ENCODE assay signal across 23 cellular contexts in the genomic region with DNA sequence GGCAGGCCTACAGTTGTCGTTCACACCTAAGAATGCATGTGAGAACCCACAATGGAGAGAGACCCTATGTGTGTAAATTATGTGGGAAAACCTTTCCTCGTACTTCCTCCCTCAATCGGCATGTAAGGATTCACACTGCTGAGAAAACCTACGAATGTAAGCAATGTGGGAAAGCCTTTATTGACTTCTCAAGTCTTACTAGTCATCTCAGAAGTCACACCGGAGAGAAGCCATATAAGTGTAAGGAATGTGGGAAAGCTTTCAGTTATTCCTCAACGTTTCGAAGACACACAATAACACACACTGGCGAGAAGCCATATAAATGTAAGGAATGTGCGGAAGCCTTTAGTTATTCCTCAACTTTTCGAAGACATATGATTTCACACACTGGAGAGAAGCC. TPM values are rescaled to one million over a fixed set of nuclear protein-coding genes. Genes with fewer than 3 reads are reported as not detected.
A peak's percentile ranks its signal among the peaks of the same experiment; 100 is the strongest.
DNase-seq lines count a peak whose midpoint lies in the region; FAIRE-seq and TF ChIP-seq lines count a peak whose summit lies in the region.
"Had no signal": no experiment of that assay in that cellular context is flagged by ENCODE, and none has a peak within 500 bp of the region (broad histone marks: within the 10 kb centered on the region; RNA-seq: fewer than 3 reads in every experiment).

No MANE protein-coding gene starts in this region.

- H3K9me3 Mint-ChIP-seq in progenitor cell of endocrine pancreas (ENCODE audit: low read depth) (peaks cover 54% of the 10 kb centered on the region), osteocyte (ENCODE audit: unreplicated experiment) (peaks cover 48% of the 10 kb centered on the region)

- no peak overlapping the region for H2BK120ac ChIP-seq in H1 (replicated peaks; ENCODE audit: low read depth, low read length)

- no peak overlapping the region for H2AK5ac ChIP-seq in H1 (ENCODE audit: low read depth, low read length)

- H3K4me2 ChIP-seq in H1 (ENCODE audit: insufficient read depth in 1 of 2, low read depth in 2 of 2, low read length in 2 of 2): no peak overlapping the region

- no peak overlapping the region for H2BK5ac ChIP-seq in H1 (ENCODE audit: low read depth, low read length)

- WGBS in H1 (ENCODE audit: extremely low coverage in 1 of 2, insufficient coverage in 1 of 2, insufficient read length in 1 of 2, insufficient replicate concordance in 2 of 2, low coverage in 1 of 2, low lambda C conversion rate in 2 of 2, missing lambda C conversion rate in 1 of 2), 2 experiments: 91% methylated on average over 10 of the region's 10 CpGs; no CpG with 5 or more reads in 1 of the 2 experiments

- no peak overlapping the region for H2AFZ ChIP-seq in H1 (ENCODE audit: low read length)
- H2AFZ ChIP-seq: GM23248 had no signal

- H2BK20ac ChIP-seq in H1 (ENCODE audit: low read length): no peak overlapping the region

- no peak overlapping the region for H2BK12ac ChIP-seq in H1 (ENCODE audit: low read depth, low read length)

- no peak overlapping the region for H3K4me3 Mint-ChIP-seq in progenitor cell of endocrine pancreas (ENCODE audit: low read depth)
- no peak overlapping the region for H3K4me3 Mint-ChIP-seq in osteocyte (ENCODE audit: unreplicated experiment)
- H3K4me3 Mint-ChIP-seq: CD4-positive, alpha-beta T cell had no signal

- TF ChIP-seq POLR2A in H1 (IDR thresholded peaks at IDR 0.05; ENCODE audit: control extremely low read depth in 1 of 2, low read depth in 2 of 2, low read length in 2 of 2): no peak

- H3K79me1 ChIP-seq in H1 (ENCODE audit: low read depth, low read length): 0 out of 2 replicates have a peak, but pooled peaks cover 2% of the 10 kb centered on the region

- H3K27me3 Mint-ChIP-seq in progenitor cell of endocrine pancreas (no peaks in the 10 kb centered on the region), osteocyte (ENCODE audit: unreplicated experiment) (no peaks in the 10 kb centered on the region)
- H3K27me3 Mint-ChIP-seq: CD4-positive, alpha-beta T cell had no signal

- no peak overlapping the region for H4K91ac ChIP-seq in H1 (replicated peaks; ENCODE audit: insufficient read length, low read length)

- no peaks in the 10 kb centered on the region for H3K4me1 ChIP-seq in HEK293 (ENCODE audit: control insufficient read depth, insufficient read depth, low read length)
- H3K4me1 ChIP-seq in adipocyte (ENCODE audit: control insufficient read depth, insufficient read depth, low read length): no peaks in the 10 kb centered on the region
- H3K4me1 ChIP-seq in H1 (replicated peaks in 1 of 4; ENCODE audit: control insufficient read depth in 3 of 4, insufficient read depth in 4 of 4, low read length in 3 of 4): no peaks in the 10 kb centered on the region
- H3K4me1 ChIP-seq: BE2C had no signal

- FAIRE-seq in H1 (lab: Jason Lieb, UNC): no peak
- FAIRE-seq: GM12892, HepG2 had no signal

- no peak overlapping the region for H2BK15ac ChIP-seq in H1 (ENCODE audit: low read length)

- CTCF ChIA-PET in HEK293 (lab: Yijun Ruan, JAX): no interaction called here
- CTCF ChIA-PET in H1 (lab: Charles Lee; ENCODE audit: partially characterized antibody): no interaction called here
- CTCF ChIA-PET in RWPE1 (lab: Yijun Ruan, JAX): no interaction called here

- H3K9me3 ChIP-seq in HEK293 (ENCODE audit: control insufficient read depth, insufficient read depth, low read depth, low read length): no peaks in the 10 kb centered on the region
- peaks cover 84% of the 10 kb centered on the region for H3K9me3 ChIP-seq in adipocyte (ENCODE audit: control insufficient read depth, low read length)
- peaks cover 74 to 90% of the 10 kb centered on the region in 2 experiments for H3K9me3 ChIP-seq in H1 (ENCODE audit: insufficient read depth in 2 of 2, low read depth in 1 of 2, low read length in 1 of 2)

- H3K56ac ChIP-seq in H1 (replicated peaks; ENCODE audit: insufficient read length, low read depth, low read length): no peak overlapping the region

- H3K23ac ChIP-seq in H1 (ENCODE audit: insufficient read length): no peak overlapping the region

- POLR2A ChIA-PET in HEK293 (lab: Yijun Ruan, JAX) (no interaction called here), H1 (lab: Charles Lee; ENCODE audit: partially characterized antibody) (no interaction called here), RWPE1 (lab: Yijun Ruan, JAX; ENCODE audit: low non-redundant PET) (no interaction called here)

- no peak overlapping the region for H4K5ac ChIP-seq in H1 (ENCODE audit: insufficient read length, low read depth, low read length)

- no peak overlapping the region for H3K18ac ChIP-seq in H1 (ENCODE audit: extremely low read depth, low read length)

- no peak for TF ChIP-seq CTCF in HEK293 (tag by site-specific recombination; IDR thresholded peaks at IDR 0.05)
- no peak for TF ChIP-seq CTCF in H1 (IDR thresholded peaks at IDR 0.05; ENCODE audit: control extremely low read depth in 1 of 3, insufficient read depth in 1 of 3, low read depth in 1 of 3, low read length in 3 of 3)
- TF ChIP-seq CTCF in progenitor cell of endocrine pancreas (IDR thresholded peaks at IDR 0.05; ENCODE audit: unreplicated experiment): no peak
- TF ChIP-seq CTCF in osteocyte (IDR thresholded peaks at IDR 0.05): no peak
- TF ChIP-seq CTCF in RWPE1 (conservative IDR thresholded peaks at IDR 0.05; ENCODE audit: low read depth): no peak

- H3K79me2 ChIP-seq in H1 (ENCODE audit: control insufficient read depth in 1 of 2, insufficient read depth in 2 of 2, low read length in 2 of 2): no peaks in the 10 kb centered on the region; a peak in 1 of 4 replicates

- H3K27ac Mint-ChIP-seq in progenitor cell of endocrine pancreas (peak overlapping the region; percentile 73), osteocyte (ENCODE audit: unreplicated experiment) (no peak overlapping the region)
- H3K27ac Mint-ChIP-seq: CD4-positive, alpha-beta T cell had no signal

- DNase-seq in adipocyte (ENCODE audit: low read depth): no peak
- DNase-seq in H1 (ENCODE audit: low read depth in 1 of 2, low spot score in 2 of 2): no peak
- DNase-seq in progenitor cell of endocrine pancreas (ENCODE audit: low spot score, unreplicated experiment): no peak
- no peak for DNase-seq in NCI-H2171 (lab: John Stamatoyannopoulos, UW)
- no peak for DNase-seq in osteocyte (ENCODE audit: extremely low spot score, unreplicated experiment)
- DNase-seq in RWPE1 (ENCODE audit: low spot score): no peak
- DNase-seq: BE2C; CD4-positive, alpha-beta T cell; COR-L47; DND-41; GM23248; HCEC 1CT; KG1; NCI-H1105 treated with DMSO at 0.1 percent for 48 hours; NCI-H2081; NCI-H2171 treated with DMSO at 0.1 percent for 48 hours; NCI-H526; OCI-M1; SHP77 had no signal

- H3K23me2 ChIP-seq in H1 (ENCODE audit: low read depth, low read length): no peaks in the 10 kb centered on the region

- H3K9ac ChIP-seq in adipocyte (ENCODE audit: low read length) (no peak overlapping the region), H1 (replicated peaks in 1 of 4; ENCODE audit: extremely low read depth in 1 of 4, low read depth in 3 of 4, low read length in 3 of 4) (no peak overlapping the region)
- H3K9ac ChIP-seq: GM23248 had no signal

- no peak overlapping the region for H3K4me3 ChIP-seq in HEK293 (ENCODE audit: low read depth, low read length)
- peak overlapping the region; percentile 66 for H3K4me3 ChIP-seq in adipocyte (ENCODE audit: low read length)
- 0 out of 8 replicates have a peak overlapping the region, but pooled peaks of 1 of the 4 experiments have one; percentile 10 for H3K4me3 ChIP-seq in H1 (ENCODE audit: extremely low read depth in 1 of 4, insufficient read depth in 2 of 4, low read depth in 3 of 4, low read length in 4 of 4)
- H3K4me3 ChIP-seq: GM23248 had no signal

- H3K36me3 ChIP-seq in HEK293 (ENCODE audit: control insufficient read depth in 2 of 2, insufficient read depth in 1 of 2, low read length in 2 of 2) (peaks cover 5 to 50% of the 10 kb centered on the region in 2 experiments; a peak in 2 of 3 replicates), adipocyte (ENCODE audit: control insufficient read depth, insufficient read depth, low read length, severe bottlenecking) (peaks cover 58% of the 10 kb centered on the region), H1 (ENCODE audit: control insufficient read depth in 2 of 4, insufficient read depth in 4 of 4, low read length in 3 of 4) (peaks cover 12 to 51% (median 36%) of the 10 kb centered on the region in 4 experiments)

- no peak for TF ChIP-seq EP300 in H1 (IDR thresholded peaks at IDR 0.05; ENCODE audit: borderline replicate concordance in 1 of 2, low read depth in 2 of 2, low read length in 2 of 2)

- no peak overlapping the region for H3K4ac ChIP-seq in H1 (replicated peaks; ENCODE audit: insufficient read length, low read depth, low read length)

- H3K27me3 ChIP-seq in adipocyte (replicated peaks; ENCODE audit: control insufficient read depth, insufficient read depth, low read length) (no peaks in the 10 kb centered on the region), H1 (replicated peaks in 1 of 4; ENCODE audit: control insufficient read depth in 3 of 4, extremely low read depth in 1 of 4, insufficient read depth in 3 of 4, low read length in 3 of 4) (no peaks in the 10 kb centered on the region; a peak in 1 of 7 replicates)
- H3K27me3 ChIP-seq: BE2C had no signal

- no peaks in the 10 kb centered on the region for H3K4me1 Mint-ChIP-seq in progenitor cell of endocrine pancreas (ENCODE audit: low read depth)
- H3K4me1 Mint-ChIP-seq in osteocyte (ENCODE audit: unreplicated experiment): no peaks in the 10 kb centered on the region

- H4K8ac ChIP-seq in H1 (ENCODE audit: extremely low read depth, insufficient read depth, low read length): no peak overlapping the region

- no peak for TF ChIP-seq RAD21 in H1 (IDR thresholded peaks at IDR 0.05 in 1 of 2, conservative IDR thresholded peaks at IDR 0.05 in 1 of 2; ENCODE audit: low read depth in 2 of 2, low read length in 2 of 2)

- no peak overlapping the region for H3K14ac ChIP-seq in H1 (ENCODE audit: insufficient read length)

- H3K36me3 Mint-ChIP-seq in progenitor cell of endocrine pancreas (ENCODE audit: insufficient read depth): peaks cover 77% of the 10 kb centered on the region
- peaks cover 64% of the 10 kb centered on the region for H3K36me3 Mint-ChIP-seq in osteocyte (ENCODE audit: unreplicated experiment)

- no peak overlapping the region for H3K27ac ChIP-seq in HEK293 (ENCODE audit: extremely low read depth, low read depth, low read length)
- no peak overlapping the region for H3K27ac ChIP-seq in H1 (ENCODE audit: low read depth, low read length)
- no peak overlapping the region for H3K27ac ChIP-seq in RWPE1
- H3K27ac ChIP-seq: GM23248 had no signal

- no peaks in the 10 kb centered on the region for H4K20me1 ChIP-seq in H1 (replicated peaks in 1 of 2; ENCODE audit: control insufficient read depth in 1 of 2, insufficient read depth in 2 of 2, low read length in 2 of 2)

RNA-seq across cellular contexts. Expression of a gene that starts 11.3 kb away (rescaled TPM):
- 5.4 and 5.7 TPM in 2 replicates for total RNA-seq in H1 (2021; fragmentation: NEBNext Ultra II Directional; extraction: Animal tissue kit (Norgen Biotek cat#: 25700))
- polyA plus RNA-seq in H1 (2011; rRNA removed): 1.1 and 1.6 TPM in 2 replicates
- 1.9 TPM for polyA plus RNA-seq in H1 (2011; cell fraction: cytosol; rRNA removed)
- polyA plus RNA-seq in H1 (2011; cell fraction: nucleus; rRNA removed): 1.7 TPM
- polyA plus RNA-seq in H1 (2012, experiment 1 of 2): 2.7 to 3.0 TPM (median 2.9 TPM) in 4 replicates
- 0.14 TPM for polyA plus RNA-seq in H1 (2012, experiment 2 of 2)
- 2.6 TPM for polyA plus RNA-seq in H1 (2013, experiment 1 of 2)
- 2.6 TPM for polyA plus RNA-seq in H1 (2013, experiment 2 of 2)
- polyA minus RNA-seq in H1 (2011; rRNA and poly(A)+ RNA removed): 9.4 and 14.0 TPM in 2 replicates
- polyA minus RNA-seq in H1 (2011; cell fraction: cytosol; rRNA and poly(A)+ RNA removed): 5.9 TPM
- 8.4 TPM for polyA minus RNA-seq in H1 (2011; cell fraction: nucleus; rRNA and poly(A)+ RNA removed)
- total RNA-seq in progenitor cell of endocrine pancreas (13.3 and 13.7 TPM in 2 replicates), osteocyte (5.9 and 10.6 TPM in 2 replicates)

RNA-seq across cellular contexts. Expression of a gene that starts 14.5 kb away (rescaled TPM):
- total RNA-seq in H1 (2021; fragmentation: NEBNext Ultra II Directional; extraction: Animal tissue kit (Norgen Biotek cat#: 25700)): not detected in 2 replicates
- polyA plus RNA-seq in H1 (2011; rRNA removed): not detected in 2 replicates
- not detected for polyA plus RNA-seq in H1 (2011; cell fraction: cytosol; rRNA removed)
- polyA plus RNA-seq in H1 (2011; cell fraction: nucleus; rRNA removed): not detected
- not detected in 4 replicates for polyA plus RNA-seq in H1 (2012, experiment 1 of 2)
- not detected for polyA plus RNA-seq in H1 (2012, experiment 2 of 2)
- polyA plus RNA-seq in H1 (2013, experiment 1 of 2): not detected
- polyA plus RNA-seq in H1 (2013, experiment 2 of 2): not detected
- not detected in 2 replicates for polyA minus RNA-seq in H1 (2011; rRNA and poly(A)+ RNA removed)
- not detected for polyA minus RNA-seq in H1 (2011; cell fraction: cytosol; rRNA and poly(A)+ RNA removed)
- not detected for polyA minus RNA-seq in H1 (2011; cell fraction: nucleus; rRNA and poly(A)+ RNA removed)
- total RNA-seq in progenitor cell of endocrine pancreas: not detected in 2 replicates
- not detected in 2 replicates for total RNA-seq in osteocyte
- total RNA-seq: A673; CD4-positive, alpha-beta T cell; GM23248 had no signal
- polyA plus RNA-seq: GM23248 had no signal

RNA-seq across cellular contexts. Expression of a gene that starts 32.9 kb away (rescaled TPM):
- total RNA-seq in H1 (2021; fragmentation: NEBNext Ultra II Directional; extraction: Animal tissue kit (Norgen Biotek cat#: 25700)): 3.9 and 5.7 TPM in 2 replicates
- polyA plus RNA-seq in H1 (2011; rRNA removed): 1.8 and 1.9 TPM in 2 replicates
- polyA plus RNA-seq in H1 (2011; cell fraction: cytosol; rRNA removed): 2.5 TPM
- 2.7 TPM for polyA plus RNA-seq in H1 (2011; cell fraction: nucleus; rRNA removed)
- 3.3 to 4.1 TPM (median 3.5 TPM) in 4 replicates for polyA plus RNA-seq in H1 (2012, experiment 1 of 2)
- polyA plus RNA-seq in H1 (2012, experiment 2 of 2): 1.7 TPM
- polyA plus RNA-seq in H1 (2013, experiment 1 of 2): 3.0 TPM
- polyA plus RNA-seq in H1 (2013, experiment 2 of 2): 2.9 TPM
- 3.8 and 5.0 TPM in 2 replicates for polyA minus RNA-seq in H1 (2011; rRNA and poly(A)+ RNA removed)
- 5.4 TPM for polyA minus RNA-seq in H1 (2011; cell fraction: cytosol; rRNA and poly(A)+ RNA removed)
- polyA minus RNA-seq in H1 (2011; cell fraction: nucleus; rRNA and poly(A)+ RNA removed): 3.4 TPM
- 12.1 and 14.1 TPM in 2 replicates for total RNA-seq in progenitor cell of endocrine pancreas
- 7.1 and 7.4 TPM in 2 replicates for total RNA-seq in osteocyte

RNA-seq across cellular contexts. Expression of a gene that starts 48.1 kb away (rescaled TPM):
- total RNA-seq in H1 (2021; fragmentation: NEBNext Ultra II Directional; extraction: Animal tissue kit (Norgen Biotek cat#: 25700)): 8.9 and 9.4 TPM in 2 replicates
- 3.5 and 4.9 TPM in 2 replicates for polyA plus RNA-seq in H1 (2011; rRNA removed)
- polyA plus RNA-seq in H1 (2011; cell fraction: cytosol; rRNA removed): 6.3 TPM
- polyA plus RNA-seq in H1 (2011; cell fraction: nucleus; rRNA removed): 5.0 TPM
- 6.5 to 7.0 TPM (median 6.9 TPM) in 4 replicates for polyA plus RNA-seq in H1 (2012, experiment 1 of 2)
- 1.00 TPM for polyA plus RNA-seq in H1 (2012, experiment 2 of 2)
- polyA plus RNA-seq in H1 (2013, experiment 1 of 2): 7.8 TPM
- 7.5 TPM for polyA plus RNA-seq in H1 (2013, experiment 2 of 2)
- 17.3 and 23.6 TPM in 2 replicates for polyA minus RNA-seq in H1 (2011; rRNA and poly(A)+ RNA removed)
- 9.7 TPM for polyA minus RNA-seq in H1 (2011; cell fraction: cytosol; rRNA and poly(A)+ RNA removed)
- polyA minus RNA-seq in H1 (2011; cell fraction: nucleus; rRNA and poly(A)+ RNA removed): 8.4 TPM
- total RNA-seq in progenitor cell of endocrine pancreas: 3.8 and 5.3 TPM in 2 replicates
- 3.6 and 4.0 TPM in 2 replicates for total RNA-seq in osteocyte
